Comparison of ENCODE assay signal across 16 cellular contexts in the genomic region with DNA sequence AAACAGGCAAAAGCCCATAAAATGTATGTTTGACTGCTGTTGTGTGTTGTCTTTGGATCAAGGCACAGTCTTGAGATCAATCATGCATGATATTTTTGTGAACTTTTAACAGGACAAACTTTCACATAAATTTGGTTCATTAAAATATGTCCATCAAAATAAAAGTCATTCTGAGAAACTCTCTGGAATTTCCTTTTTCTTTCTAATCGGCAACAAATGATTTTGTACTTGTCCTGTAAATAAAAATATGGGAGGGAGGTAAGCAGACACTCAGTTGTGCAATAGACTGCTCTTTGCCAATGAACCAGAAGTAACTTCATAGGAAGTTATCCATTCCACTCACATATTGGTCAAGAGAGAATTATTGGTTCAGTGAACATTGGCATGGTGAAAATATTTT.
DNase-seq lines count a peak whose midpoint lies in the region; ATAC-seq and TF ChIP-seq lines count a peak whose summit lies in the region.
"Had no signal": no experiment of that assay in that cellular context is flagged by ENCODE, and none has a peak within 500 bp of the region (broad histone marks: within the 10 kb centered on the region; RNA-seq: fewer than 3 reads in every experiment).

No MANE protein-coding gene starts in this region.

- H3K4me3 ChIP-seq in fibroblast of lung (replicated peaks in 1 of 4; ENCODE audit: control extremely low read depth in 1 of 4, insufficient read depth in 1 of 4, low read depth in 3 of 4, low read length in 4 of 4), result no peak overlapping the region
- H3K4me3 ChIP-seq: SJSA1 had no signal

- DNase-seq in AG20443 (ENCODE audit: low spot score) (peak; percentile 25), fibroblast of lung (ENCODE audit: low read depth in 2 of 2) (peak; percentile 67 to 72), renal cortical epithelial cell (ENCODE audit: low read depth) (peak; percentile 81), T-helper 1 cell (no peak), DMS 273 (lab: John Stamatoyannopoulos, UW; ENCODE audit: unreplicated experiment) (no peak)
- no peak for DNase-seq in central memory CD4-positive, alpha-beta T cell
- DNase-seq: activated CD4-positive, alpha-beta T cell treated with anti-CD3 and anti-CD28 coated beads for 4 hours; activated naive CD4-positive, alpha-beta T cell treated with anti-CD3 and anti-CD28 coated beads for 36 hours; AML-193; COR-L47; mesendoderm; MV-4-11; NCI-H69 had no signal

- no peak overlapping the region for H2AFZ ChIP-seq in fibroblast of lung (ENCODE audit: low read length)

- no peak for TF ChIP-seq CTCF in VCaP (conservative IDR thresholded peaks at IDR 0.05)
- TF ChIP-seq CTCF in fibroblast of lung (conservative IDR thresholded peaks at IDR 0.05 in 1 of 2, IDR thresholded peaks at IDR 0.05 in 1 of 2; ENCODE audit: low read depth in 1 of 2, low read length in 2 of 2), result no peak

- no peaks in the 10 kb centered on the region for H3K36me3 ChIP-seq in fibroblast of lung (ENCODE audit: control insufficient read depth, insufficient read depth, low read length)
- H3K36me3 ChIP-seq: SJSA1 had no signal

- H3K9ac ChIP-seq in fibroblast of lung (ENCODE audit: insufficient read depth, low read length), result no peak overlapping the region

- no peak for ATAC-seq in GM21528 (IDR thresholded peaks at IDR 0.05; ENCODE audit: low FRiP score, unreplicated experiment)

- no peaks in the 10 kb centered on the region for H3K79me2 ChIP-seq in fibroblast of lung (ENCODE audit: control insufficient read depth, insufficient read depth, low read length)

- H3K4me1 ChIP-seq in fibroblast of lung (ENCODE audit: control insufficient read depth, extremely low read depth, insufficient read depth, low read length), result no peaks in the 10 kb centered on the region
- H3K4me1 ChIP-seq: SJSA1 had no signal

- H3K9me3 ChIP-seq in fibroblast of lung (ENCODE audit: control insufficient read depth, insufficient read depth, low read depth, low read length), result no peaks in the 10 kb centered on the region
- H3K9me3 ChIP-seq: SJSA1 had no signal

- no peaks in the 10 kb centered on the region for H3K27me3 ChIP-seq in fibroblast of lung (ENCODE audit: control insufficient read depth, insufficient read depth, low read length)
- H3K27me3 ChIP-seq: SJSA1 had no signal

- no peaks in the 10 kb centered on the region for H4K20me1 ChIP-seq in fibroblast of lung (ENCODE audit: control insufficient read depth, extremely low read depth, insufficient read depth, low read length)

- no peak overlapping the region for H3K4me2 ChIP-seq in fibroblast of lung (ENCODE audit: extremely low read depth, insufficient read depth, low read length)

- H3K27ac ChIP-seq in VCaP, result peak overlapping the region; percentile 66
- no peak overlapping the region for H3K27ac ChIP-seq in fibroblast of lung (ENCODE audit: insufficient read depth, low read length)
- H3K27ac ChIP-seq: SJSA1 had no signal

Comparison
In these comparisons a context has a peak if more than half of its experiments do, and no peak if none do; other contexts are left out.
1. DNase-seq: peak in AG20443 (single experiment), fibroblast of lung (2 of 2) and renal cortical epithelial cell (single experiment); none in T-helper 1 cell (0 of 5), DMS 273 (single experiment) and central memory CD4-positive, alpha-beta T cell (single experiment).